Comparison of ENCODE assay signal across 21 cellular contexts in genomic region chr12:16008442-16008841, GRCh38.
"Had no signal": no experiment of that assay in that cellular context is flagged by ENCODE, and none has a peak within 500 bp of the region (broad histone marks: within the 10 kb centered on the region; RNA-seq: fewer than 3 reads in every experiment).

No MANE protein-coding gene starts in this region.

- H3K27ac ChIP-seq: ascending aorta, colonic mucosa, dorsolateral prefrontal cortex, lower lobe of right lung, spleen, testis had no signal

- H3K27me3 ChIP-seq: ascending aorta, colonic mucosa, dorsolateral prefrontal cortex, spleen, testis had no signal

- DNase-seq: activated CD8-positive, alpha-beta memory T cell treated with anti-CD3 and anti-CD28 coated beads, Interleukin-2, amount 50 U/mL, for 4 hours; activated T-cell treated with anti-CD3 and anti-CD28 coated beads, Interleukin-2, amount 50 U/mL, for 24 hours; central memory CD4-positive, alpha-beta T cell; colonic mucosa; dorsolateral prefrontal cortex; effector memory CD8-positive, alpha-beta T cell; hypothalamus; lower lobe of right lung; naive thymus-derived CD8-positive, alpha-beta T cell; retina; spleen; stimulated activated CD4-positive, alpha-beta T cell treated with anti-CD3 and anti-CD28 coated beads, Interleukin-4, amount 100 ng/mL, for 1 hour; stimulated activated naive CD4-positive, alpha-beta T cell; T-helper 1 cell; testis; trophoblast cell had no signal

- H3K4me1 ChIP-seq: colonic mucosa, testis had no signal

- H3K4me3 ChIP-seq: ascending aorta, colonic mucosa, dorsolateral prefrontal cortex, lower lobe of right lung, spleen, testis had no signal

- ATAC-seq: activated naive CD4-positive, alpha-beta T cell treated with anti-CD3 and anti-CD28 coated beads, Interleukin-2, amount 50 U/mL, for 72 hours; activated T-helper 17 cell treated with anti-CD3 and anti-CD28 coated beads, Interleukin-2, amount 50 U/mL, for 72 hours; effector memory CD8-positive, alpha-beta T cell; esophagus mucosa; lower lobe of right lung; naive thymus-derived CD8-positive, alpha-beta T cell; WTC11 had no signal

- H3K9me3 ChIP-seq: ascending aorta, colonic mucosa, lower lobe of right lung, testis had no signal

- H3K36me3 ChIP-seq: ascending aorta, colonic mucosa, lower lobe of right lung had no signal
